In the genomic region with DNA sequence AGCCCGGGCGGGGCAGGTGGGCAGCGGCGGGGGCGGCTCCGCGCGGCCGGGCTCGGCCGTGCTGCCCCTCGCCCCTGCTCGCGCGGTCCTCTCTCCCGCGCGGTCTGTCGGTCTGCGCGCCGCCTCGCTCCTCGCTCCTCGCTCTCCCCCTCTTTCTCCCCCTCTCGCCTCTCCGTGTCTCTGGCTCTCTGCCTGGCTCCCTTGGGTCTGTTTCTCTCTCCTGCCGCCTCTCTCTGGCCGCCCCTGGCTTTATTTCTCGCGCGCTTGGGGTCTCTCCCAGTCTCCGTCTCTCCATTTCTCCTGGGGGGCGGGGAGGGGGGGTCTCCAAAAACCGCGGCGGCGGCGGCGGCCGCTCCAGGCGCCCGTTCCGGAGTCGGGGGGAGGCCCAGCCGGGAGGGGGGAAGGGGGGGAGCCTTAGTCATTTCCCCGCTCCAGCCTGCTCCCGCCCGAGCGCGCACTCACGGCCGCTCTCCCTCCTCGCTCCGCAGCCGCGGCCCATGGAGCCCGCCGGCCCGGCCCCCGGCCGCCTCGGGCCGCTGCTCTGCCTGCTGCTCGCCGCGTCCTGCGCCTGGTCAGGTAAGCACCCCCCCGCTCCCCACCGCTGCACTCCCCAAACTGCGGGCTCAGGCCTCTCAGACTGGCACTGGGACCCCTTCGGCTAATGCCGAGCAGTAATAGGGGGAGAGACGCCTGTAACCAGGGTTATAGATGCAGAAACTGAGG, we compare ENCODE assay signal across 1 cellular context.
TF ChIP-seq lines count a peak whose summit lies in the region.

Gene SIRPA, plus strand, starts transcription at position 457 of the 723 bp plus-strand sequence. Its CDS starts 41 bp downstream, at position 498.

TF ChIP-seq in GM12878, 131 proteins besides CTCF, POLR2A, EP300 and RAD21:
- TF ChIP-seq NFXL1 (IDR thresholded peaks at IDR 0.05; ENCODE audit: borderline replicate concordance) (peak; percentile 67; the same call in 1 of the 2 replicates), E4F1 (IDR thresholded peaks at IDR 0.05; ENCODE audit: borderline replicate concordance, partially characterized antibody) (no peak), EGR1 (IDR thresholded peaks at IDR 0.05; ENCODE audit: borderline replicate concordance in 1 of 2, low read depth in 2 of 2, low read length in 2 of 2) (peak in 1 of 2 experiments; percentile 43; a peak in 1 of 3 replicates)
TF ChIP-seq in GM12878: peak in this region for 2.
